ENCODE assay signal across 1 cellular context in the genomic region with DNA sequence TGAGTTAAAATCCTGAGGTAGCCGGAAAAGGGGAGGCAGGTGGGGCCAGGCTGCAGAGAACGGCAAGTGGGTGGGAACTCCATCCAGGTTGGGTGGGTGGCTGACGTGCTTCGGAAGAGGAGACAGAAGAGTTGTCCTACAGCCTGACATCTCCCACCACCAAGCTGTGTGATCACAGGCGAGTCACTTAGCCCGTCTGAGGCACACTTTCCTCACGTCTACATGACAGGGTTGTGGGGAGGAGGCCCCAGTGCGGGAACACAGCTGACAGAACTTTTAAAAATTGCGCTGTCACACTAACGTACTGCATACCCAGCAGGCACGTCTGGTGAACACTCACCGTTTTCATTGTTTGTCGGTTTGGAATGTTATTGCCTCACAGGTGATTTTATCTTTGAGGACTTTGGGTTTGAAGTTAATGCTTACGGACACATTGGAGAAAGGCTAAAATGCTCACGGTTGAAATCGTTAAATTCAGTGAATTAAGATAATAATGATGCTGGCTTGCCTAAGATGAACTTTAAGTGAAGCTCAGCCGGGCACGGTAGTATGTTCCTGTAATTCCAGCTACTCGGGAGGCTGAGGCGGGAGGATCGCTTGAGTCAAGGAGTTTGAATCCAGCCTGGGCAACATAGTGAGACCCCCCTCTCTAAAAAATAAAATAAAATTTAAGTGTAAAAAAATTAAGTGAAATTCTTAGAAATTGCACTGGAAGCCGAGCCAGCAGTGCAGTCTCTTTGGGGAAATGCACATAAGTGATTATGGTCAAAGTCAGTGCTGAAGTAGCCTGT.
TF ChIP-seq lines count a peak whose summit lies in the region.

No MANE protein-coding gene starts in this region.

TF ChIP-seq in K562, 482 proteins besides CTCF, POLR2A, EP300 and RAD21 (continues in another document):
- TF ChIP-seq YY1 (IDR thresholded peaks at IDR 0.05; ENCODE audit: borderline replicate concordance in 1 of 3, control insufficient read depth in 1 of 3, extremely low read depth in 1 of 3, insufficient read depth in 3 of 3, insufficient read length in 1 of 3, insufficient replicate concordance in 2 of 3, low read depth in 1 of 3, low read length in 2 of 3) (no peak), TEAD1 (CRISPR knock-in tag; IDR thresholded peaks at IDR 0.05) (0 out of 4 replicates have a peak, but pooled peaks of 1 of the 2 experiments have one; percentile 49), CHCHD3 (CRISPR knock-in tag; IDR thresholded peaks at IDR 0.05) (no peak), NCOA6 (IDR thresholded peaks at IDR 0.05) (0 out of 2 replicates have a peak, but pooled peaks have one; percentile 29), BCOR (IDR thresholded peaks at IDR 0.05) (peak; percentile 16; the same call in 1 of the 2 replicates), TRIM24 (IDR thresholded peaks at IDR 0.05) (peak in 1 of 2 experiments; percentile 57; a peak in 2 of 4 replicates), ZNF444 (CRISPR knock-in tag; IDR thresholded peaks at IDR 0.05) (no peak), SAFB (IDR thresholded peaks at IDR 0.05; ENCODE audit: borderline replicate concordance, low read depth, low read length) (no peak), MYNN (IDR thresholded peaks at IDR 0.05) (0 out of 2 replicates have a peak, but pooled peaks have one; percentile 17), MYNN (CRISPR knock-in tag; IDR thresholded peaks at IDR 0.05) (no peak), TAL1 (IDR thresholded peaks at IDR 0.05) (0 out of 2 replicates have a peak, but pooled peaks have one; percentile 5), ZFP1 (CRISPR knock-in tag; IDR thresholded peaks at IDR 0.05) (no peak), RFX1 (IDR thresholded peaks at IDR 0.05) (no peak), BHLHE40 (IDR thresholded peaks at IDR 0.05; ENCODE audit: low read length) (0 out of 2 replicates have a peak, but pooled peaks have one; percentile 4), DACH1 (IDR thresholded peaks at IDR 0.05; ENCODE audit: partially characterized antibody) (peak; percentile 19), NFIC (IDR thresholded peaks at IDR 0.05) (peak; percentile 33; the same call in 1 of the 2 replicates), MAFG (tag; conservative IDR thresholded peaks at IDR 0.05) (peak; percentile 44; the same call in 1 of the 2 replicates), CBFA2T3 (IDR thresholded peaks at IDR 0.05) (0 out of 2 replicates have a peak, but pooled peaks have one; percentile 28), CAMTA2 (CRISPR knock-in tag; conservative IDR thresholded peaks at IDR 0.05) (no peak), SMARCB1 (IDR thresholded peaks at IDR 0.05; ENCODE audit: insufficient read length, low read depth) (no peak), CEBPB (tag; IDR thresholded peaks at IDR 0.05) (peak; percentile 89), CXXC5 (CRISPR knock-in tag; IDR thresholded peaks at IDR 0.05) (peak; percentile 65), ZNF583 (CRISPR knock-in tag; IDR thresholded peaks at IDR 0.05) (0 out of 2 replicates have a peak, but pooled peaks have one; percentile 28), NR2C1 (IDR thresholded peaks at IDR 0.05) (no peak), NR2C1 (tag; IDR thresholded peaks at IDR 0.05) (no peak), NFE2 (IDR thresholded peaks at IDR 0.05; ENCODE audit: low read depth) (peak; percentile 85), ZZZ3 (IDR thresholded peaks at IDR 0.05) (no peak), HNRNPLL (IDR thresholded peaks at IDR 0.05; ENCODE audit: low read depth, low read length, poor library complexity, severe bottlenecking) (peak; percentile 21), ARID1B (IDR thresholded peaks at IDR 0.05) (peak; percentile 41), TEAD4 (IDR thresholded peaks at IDR 0.05; ENCODE audit: low read length) (peak; percentile 51; the same call in 1 of the 2 replicates), TEAD4 (CRISPR knock-in tag; IDR thresholded peaks at IDR 0.05; ENCODE audit: borderline replicate concordance) (no peak), DPF2 (IDR thresholded peaks at IDR 0.05) (peak; percentile 72; the same call in 1 of the 2 replicates), ZC3H4 (CRISPR knock-in tag; IDR thresholded peaks at IDR 0.05; ENCODE audit: borderline replicate concordance) (no peak), THRAP3 (IDR thresholded peaks at IDR 0.05; ENCODE audit: borderline replicate concordance) (no peak), MYBL2 (IDR thresholded peaks at IDR 0.05; ENCODE audit: low read depth) (peak; percentile 90), MYBL2 (CRISPR knock-in tag; IDR thresholded peaks at IDR 0.05; ENCODE audit: borderline replicate concordance) (no peak), EGR1 (conservative IDR thresholded peaks at IDR 0.05) (peak; percentile 51), ZNF316 (IDR thresholded peaks at IDR 0.05) (peak; percentile 56), ZNF436 (CRISPR knock-in tag; IDR thresholded peaks at IDR 0.05) (no peak)
- TF ChIP-seq, protein P1, sequence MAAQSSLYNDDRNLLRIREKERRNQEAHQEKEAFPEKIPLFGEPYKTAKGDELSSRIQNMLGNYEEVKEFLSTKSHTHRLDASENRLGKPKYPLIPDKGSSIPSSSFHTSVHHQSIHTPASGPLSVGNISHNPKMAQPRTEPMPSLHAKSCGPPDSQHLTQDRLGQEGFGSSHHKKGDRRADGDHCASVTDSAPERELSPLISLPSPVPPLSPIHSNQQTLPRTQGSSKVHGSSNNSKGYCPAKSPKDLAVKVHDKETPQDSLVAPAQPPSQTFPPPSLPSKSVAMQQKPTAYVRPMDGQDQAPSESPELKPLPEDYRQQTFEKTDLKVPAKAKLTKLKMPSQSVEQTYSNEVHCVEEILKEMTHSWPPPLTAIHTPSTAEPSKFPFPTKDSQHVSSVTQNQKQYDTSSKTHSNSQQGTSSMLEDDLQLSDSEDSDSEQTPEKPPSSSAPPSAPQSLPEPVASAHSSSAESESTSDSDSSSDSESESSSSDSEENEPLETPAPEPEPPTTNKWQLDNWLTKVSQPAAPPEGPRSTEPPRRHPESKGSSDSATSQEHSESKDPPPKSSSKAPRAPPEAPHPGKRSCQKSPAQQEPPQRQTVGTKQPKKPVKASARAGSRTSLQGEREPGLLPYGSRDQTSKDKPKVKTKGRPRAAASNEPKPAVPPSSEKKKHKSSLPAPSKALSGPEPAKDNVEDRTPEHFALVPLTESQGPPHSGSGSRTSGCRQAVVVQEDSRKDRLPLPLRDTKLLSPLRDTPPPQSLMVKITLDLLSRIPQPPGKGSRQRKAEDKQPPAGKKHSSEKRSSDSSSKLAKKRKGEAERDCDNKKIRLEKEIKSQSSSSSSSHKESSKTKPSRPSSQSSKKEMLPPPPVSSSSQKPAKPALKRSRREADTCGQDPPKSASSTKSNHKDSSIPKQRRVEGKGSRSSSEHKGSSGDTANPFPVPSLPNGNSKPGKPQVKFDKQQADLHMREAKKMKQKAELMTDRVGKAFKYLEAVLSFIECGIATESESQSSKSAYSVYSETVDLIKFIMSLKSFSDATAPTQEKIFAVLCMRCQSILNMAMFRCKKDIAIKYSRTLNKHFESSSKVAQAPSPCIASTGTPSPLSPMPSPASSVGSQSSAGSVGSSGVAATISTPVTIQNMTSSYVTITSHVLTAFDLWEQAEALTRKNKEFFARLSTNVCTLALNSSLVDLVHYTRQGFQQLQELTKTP (IDR thresholded peaks at IDR 0.05; ENCODE audit: low read depth in 1 of 2, partially characterized antibody in 2 of 2) = peak in 1 of 2 experiments; percentile 20
- TF ChIP-seq, protein P2, sequence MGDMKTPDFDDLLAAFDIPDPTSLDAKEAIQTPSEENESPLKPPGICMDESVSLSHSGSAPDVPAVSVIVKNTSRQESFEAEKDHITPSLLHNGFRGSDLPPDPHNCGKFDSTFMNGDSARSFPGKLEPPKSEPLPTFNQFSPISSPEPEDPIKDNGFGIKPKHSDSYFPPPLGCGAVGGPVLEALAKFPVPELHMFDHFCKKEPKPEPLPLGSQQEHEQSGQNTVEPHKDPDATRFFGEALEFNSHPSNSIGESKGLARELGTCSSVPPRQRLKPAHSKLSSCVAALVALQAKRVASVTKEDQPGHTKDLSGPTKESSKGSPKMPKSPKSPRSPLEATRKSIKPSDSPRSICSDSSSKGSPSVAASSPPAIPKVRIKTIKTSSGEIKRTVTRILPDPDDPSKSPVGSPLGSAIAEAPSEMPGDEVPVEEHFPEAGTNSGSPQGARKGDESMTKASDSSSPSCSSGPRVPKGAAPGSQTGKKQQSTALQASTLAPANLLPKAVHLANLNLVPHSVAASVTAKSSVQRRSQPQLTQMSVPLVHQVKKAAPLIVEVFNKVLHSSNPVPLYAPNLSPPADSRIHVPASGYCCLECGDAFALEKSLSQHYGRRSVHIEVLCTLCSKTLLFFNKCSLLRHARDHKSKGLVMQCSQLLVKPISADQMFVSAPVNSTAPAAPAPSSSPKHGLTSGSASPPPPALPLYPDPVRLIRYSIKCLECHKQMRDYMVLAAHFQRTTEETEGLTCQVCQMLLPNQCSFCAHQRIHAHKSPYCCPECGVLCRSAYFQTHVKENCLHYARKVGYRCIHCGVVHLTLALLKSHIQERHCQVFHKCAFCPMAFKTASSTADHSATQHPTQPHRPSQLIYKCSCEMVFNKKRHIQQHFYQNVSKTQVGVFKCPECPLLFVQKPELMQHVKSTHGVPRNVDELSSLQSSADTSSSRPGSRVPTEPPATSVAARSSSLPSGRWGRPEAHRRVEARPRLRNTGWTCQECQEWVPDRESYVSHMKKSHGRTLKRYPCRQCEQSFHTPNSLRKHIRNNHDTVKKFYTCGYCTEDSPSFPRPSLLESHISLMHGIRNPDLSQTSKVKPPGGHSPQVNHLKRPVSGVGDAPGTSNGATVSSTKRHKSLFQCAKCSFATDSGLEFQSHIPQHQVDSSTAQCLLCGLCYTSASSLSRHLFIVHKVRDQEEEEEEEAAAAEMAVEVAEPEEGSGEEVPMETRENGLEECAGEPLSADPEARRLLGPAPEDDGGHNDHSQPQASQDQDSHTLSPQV (IDR thresholded peaks at IDR 0.05) = peak; percentile 75
- TF ChIP-seq, protein P3, sequence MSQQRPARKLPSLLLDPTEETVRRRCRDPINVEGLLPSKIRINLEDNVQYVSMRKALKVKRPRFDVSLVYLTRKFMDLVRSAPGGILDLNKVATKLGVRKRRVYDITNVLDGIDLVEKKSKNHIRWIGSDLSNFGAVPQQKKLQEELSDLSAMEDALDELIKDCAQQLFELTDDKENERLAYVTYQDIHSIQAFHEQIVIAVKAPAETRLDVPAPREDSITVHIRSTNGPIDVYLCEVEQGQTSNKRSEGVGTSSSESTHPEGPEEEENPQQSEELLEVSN (IDR thresholded peaks at IDR 0.05; ENCODE audit: borderline replicate concordance in 1 of 2, extremely low read depth in 1 of 2, insufficient read depth in 1 of 2, insufficient read length in 1 of 2, low read depth in 1 of 2, low read length in 1 of 2, poor library complexity in 1 of 2, severe bottlenecking in 1 of 2) = peak in 1 of 2 experiments; percentile 19
- TF ChIP-seq, protein P4, sequence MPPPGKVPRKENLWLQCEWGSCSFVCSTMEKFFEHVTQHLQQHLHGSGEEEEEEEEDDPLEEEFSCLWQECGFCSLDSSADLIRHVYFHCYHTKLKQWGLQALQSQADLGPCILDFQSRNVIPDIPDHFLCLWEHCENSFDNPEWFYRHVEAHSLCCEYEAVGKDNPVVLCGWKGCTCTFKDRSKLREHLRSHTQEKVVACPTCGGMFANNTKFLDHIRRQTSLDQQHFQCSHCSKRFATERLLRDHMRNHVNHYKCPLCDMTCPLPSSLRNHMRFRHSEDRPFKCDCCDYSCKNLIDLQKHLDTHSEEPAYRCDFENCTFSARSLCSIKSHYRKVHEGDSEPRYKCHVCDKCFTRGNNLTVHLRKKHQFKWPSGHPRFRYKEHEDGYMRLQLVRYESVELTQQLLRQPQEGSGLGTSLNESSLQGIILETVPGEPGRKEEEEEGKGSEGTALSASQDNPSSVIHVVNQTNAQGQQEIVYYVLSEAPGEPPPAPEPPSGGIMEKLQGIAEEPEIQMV (tag; conservative IDR thresholded peaks at IDR 0.05; ENCODE audit: low read depth) = 0 out of 2 replicates have a peak, but pooled peaks have one; percentile 2
- TF ChIP-seq, protein P5, sequence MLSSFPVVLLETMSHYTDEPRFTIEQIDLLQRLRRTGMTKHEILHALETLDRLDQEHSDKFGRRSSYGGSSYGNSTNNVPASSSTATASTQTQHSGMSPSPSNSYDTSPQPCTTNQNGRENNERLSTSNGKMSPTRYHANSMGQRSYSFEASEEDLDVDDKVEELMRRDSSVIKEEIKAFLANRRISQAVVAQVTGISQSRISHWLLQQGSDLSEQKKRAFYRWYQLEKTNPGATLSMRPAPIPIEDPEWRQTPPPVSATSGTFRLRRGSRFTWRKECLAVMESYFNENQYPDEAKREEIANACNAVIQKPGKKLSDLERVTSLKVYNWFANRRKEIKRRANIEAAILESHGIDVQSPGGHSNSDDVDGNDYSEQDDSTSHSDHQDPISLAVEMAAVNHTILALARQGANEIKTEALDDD (IDR thresholded peaks at IDR 0.05) = peak; percentile 3; the same call in 1 of the 2 replicates
- TF ChIP-seq, protein P6, sequence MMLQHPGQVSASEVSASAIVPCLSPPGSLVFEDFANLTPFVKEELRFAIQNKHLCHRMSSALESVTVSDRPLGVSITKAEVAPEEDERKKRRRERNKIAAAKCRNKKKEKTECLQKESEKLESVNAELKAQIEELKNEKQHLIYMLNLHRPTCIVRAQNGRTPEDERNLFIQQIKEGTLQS (IDR thresholded peaks at IDR 0.05) = peak; percentile 62
- TF ChIP-seq, protein P6 (CRISPR knock-in tag; conservative IDR thresholded peaks at IDR 0.05) = no peak
- TF ChIP-seq, protein P7, sequence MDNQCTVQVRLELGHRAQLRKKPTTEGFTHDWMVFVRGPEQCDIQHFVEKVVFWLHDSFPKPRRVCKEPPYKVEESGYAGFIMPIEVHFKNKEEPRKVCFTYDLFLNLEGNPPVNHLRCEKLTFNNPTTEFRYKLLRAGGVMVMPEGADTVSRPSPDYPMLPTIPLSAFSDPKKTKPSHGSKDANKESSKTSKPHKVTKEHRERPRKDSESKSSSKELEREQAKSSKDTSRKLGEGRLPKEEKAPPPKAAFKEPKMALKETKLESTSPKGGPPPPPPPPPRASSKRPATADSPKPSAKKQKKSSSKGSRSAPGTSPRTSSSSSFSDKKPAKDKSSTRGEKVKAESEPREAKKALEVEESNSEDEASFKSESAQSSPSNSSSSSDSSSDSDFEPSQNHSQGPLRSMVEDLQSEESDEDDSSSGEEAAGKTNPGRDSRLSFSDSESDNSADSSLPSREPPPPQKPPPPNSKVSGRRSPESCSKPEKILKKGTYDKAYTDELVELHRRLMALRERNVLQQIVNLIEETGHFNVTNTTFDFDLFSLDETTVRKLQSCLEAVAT (IDR thresholded peaks at IDR 0.05) = peak in 1 of 2 experiments; percentile 33; a peak in 1 of 4 replicates
- TF ChIP-seq, protein P8, sequence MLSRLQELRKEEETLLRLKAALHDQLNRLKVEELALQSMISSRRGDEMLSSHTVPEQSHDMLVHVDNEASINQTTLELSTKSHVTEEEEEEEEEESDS (CRISPR knock-in tag; IDR thresholded peaks at IDR 0.05) = no peak
- TF ChIP-seq, protein P9, sequence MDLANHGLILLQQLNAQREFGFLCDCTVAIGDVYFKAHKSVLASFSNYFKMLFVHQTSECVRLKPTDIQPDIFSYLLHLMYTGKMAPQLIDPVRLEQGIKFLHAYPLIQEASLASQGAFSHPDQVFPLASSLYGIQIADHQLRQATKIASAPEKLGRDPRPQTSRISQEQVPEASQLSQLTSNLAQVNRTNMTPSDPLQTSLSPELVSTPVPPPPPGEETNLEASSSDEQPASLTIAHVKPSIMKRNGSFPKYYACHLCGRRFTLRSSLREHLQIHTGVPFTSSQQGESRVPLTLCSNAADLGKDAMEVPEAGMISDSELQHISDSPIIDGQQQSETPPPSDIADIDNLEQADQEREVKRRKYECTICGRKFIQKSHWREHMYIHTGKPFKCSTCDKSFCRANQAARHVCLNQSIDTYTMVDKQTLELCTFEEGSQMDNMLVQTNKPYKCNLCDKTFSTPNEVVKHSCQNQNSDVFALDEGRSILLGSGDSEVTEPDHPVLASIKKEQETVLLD (IDR thresholded peaks at IDR 0.05) = 0 out of 2 replicates have a peak, but pooled peaks have one; percentile 33
